Comparison of ENCODE assay signal across 25 cellular contexts in the genomic region with DNA sequence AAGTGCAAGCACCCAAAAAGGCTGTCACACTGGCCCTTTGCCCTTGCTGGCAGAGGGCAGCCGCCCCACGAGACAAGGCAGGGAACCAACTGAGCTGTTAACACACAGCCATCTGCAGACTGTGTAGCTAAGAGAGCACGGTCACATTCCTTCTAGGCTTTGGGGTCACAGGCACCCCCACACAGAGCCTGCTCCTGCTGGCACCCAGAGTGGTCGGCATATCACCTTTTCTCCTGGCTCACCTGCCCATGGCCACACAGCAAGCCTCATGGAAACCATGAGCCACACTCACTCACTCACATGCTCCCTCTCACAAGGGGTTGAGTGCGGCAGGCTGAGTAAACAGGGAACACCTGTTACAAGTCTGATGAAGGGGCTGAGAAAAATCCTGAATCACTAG.
"Had no signal": no experiment of that assay in that cellular context is flagged by ENCODE, and none has a peak within 500 bp of the region (broad histone marks: within the 10 kb centered on the region; RNA-seq: fewer than 3 reads in every experiment).

No MANE protein-coding gene starts in this region.

- H3K27ac Mint-ChIP-seq: activated naive CD4-positive, alpha-beta T cell treated with anti-CD3 and anti-CD28 coated beads, Interleukin-2, amount 50 U/mL, for 24 hours; stimulated activated naive CD8-positive, alpha-beta T cell treated with anti-CD3 and anti-CD28 coated beads, Interleukin-15, Interleukin-2, amounts not matched to agents 100 ng/mL and 50 ng/mL, for 24 hours had no signal

- H3K27me3 ChIP-seq: suprapubic skin, transverse colon had no signal

- H3K27me3 Mint-ChIP-seq: activated naive CD4-positive, alpha-beta T cell treated with anti-CD3 and anti-CD28 coated beads, Interleukin-2, amount 50 U/mL, for 24 hours; stimulated activated naive CD8-positive, alpha-beta T cell treated with anti-CD3 and anti-CD28 coated beads, Interleukin-15, Interleukin-2, amounts not matched to agents 100 ng/mL and 50 ng/mL, for 24 hours had no signal

- H3K4me3 Mint-ChIP-seq: activated naive CD4-positive, alpha-beta T cell treated with anti-CD3 and anti-CD28 coated beads, Interleukin-2, amount 50 U/mL, for 24 hours; nephron; stimulated activated naive CD8-positive, alpha-beta T cell treated with anti-CD3 and anti-CD28 coated beads, Interleukin-15, Interleukin-2, amounts not matched to agents 100 ng/mL and 50 ng/mL, for 24 hours had no signal

- H3K9me3 ChIP-seq: suprapubic skin, transverse colon had no signal

- DNase-seq: activated CD4-positive, alpha-beta T cell treated with anti-CD3 and anti-CD28 coated beads for 48 hours; activated CD4-positive, CD25-positive, alpha-beta regulatory T cell; activated CD8-positive, alpha-beta memory T cell treated with anti-CD3 and anti-CD28 coated beads for 24 hours; activated CD8-positive, alpha-beta memory T cell treated with anti-CD3 and anti-CD28 coated beads, Interleukin-2, amount 50 U/mL, for 48 hours; activated effector memory CD4-positive, alpha-beta T cell treated with anti-CD3 and anti-CD28 coated beads, Interleukin-2, amount 50 U/mL, for 16 hours; cerebellar nuclear complex; cortex of kidney; erythroblast; foreskin melanocyte; head of caudate nucleus; kidney; left ventricle myocardium inferior; mammary epithelial cell; midbrain; nucleus accumbens; posterior cingulate gyrus; retina; stimulated activated CD4-positive, alpha-beta T cell treated with anti-CD3 and anti-CD28 coated beads, Interleukin-1b, Interleukin-23, amount 100 ng/mL, for 48 hours; stimulated activated CD8-positive, alpha-beta memory T cell treated with anti-CD3 and anti-CD28 coated beads, Interleukin-4, amount 100 ng/mL, for 48 hours; T1000; transverse colon had no signal

- H3K27ac ChIP-seq: left ventricle myocardium inferior, suprapubic skin, transverse colon had no signal

- H3K4me1 ChIP-seq: left ventricle myocardium inferior had no signal

- H3K9me3 Mint-ChIP-seq: activated naive CD4-positive, alpha-beta T cell treated with anti-CD3 and anti-CD28 coated beads, Interleukin-2, amount 50 U/mL, for 24 hours; stimulated activated naive CD8-positive, alpha-beta T cell treated with anti-CD3 and anti-CD28 coated beads, Interleukin-15, Interleukin-2, amounts not matched to agents 100 ng/mL and 50 ng/mL, for 24 hours had no signal

- H3K4me3 ChIP-seq: left ventricle myocardium inferior, suprapubic skin, transverse colon had no signal

- H3K36me3 ChIP-seq: left ventricle myocardium inferior, suprapubic skin, transverse colon had no signal

- H3K36me3 Mint-ChIP-seq: activated naive CD4-positive, alpha-beta T cell treated with anti-CD3 and anti-CD28 coated beads, Interleukin-2, amount 50 U/mL, for 24 hours had no signal
